Comparison of ENCODE assay signal across 26 cellular contexts in genomic region chr2:65819963-65820362, GRCh38.
DNase-seq lines count a peak whose midpoint lies in the region; ATAC-seq, FAIRE-seq and TF ChIP-seq lines count a peak whose summit lies in the region.
"Had no signal": no experiment of that assay in that cellular context is flagged by ENCODE, and none has a peak within 500 bp of the region (broad histone marks: within the 10 kb centered on the region; RNA-seq: fewer than 3 reads in every experiment).

No MANE protein-coding gene starts in this region.

- intact Hi-C loops in HepG2 (cut with micrococcal nuclease; ENCODE audit: unreplicated experiment) (no loop called here), right lobe of liver (cut with DNase I) (no loop called here), K562 (cut with micrococcal nuclease) (no loop called here)

- H3K4me1 Mint-ChIP-seq in endodermal cell, result no peaks in the 10 kb centered on the region
- H3K4me1 Mint-ChIP-seq: CD14-positive monocyte; CD4-positive, alpha-beta memory T cell; CD4-positive, CD25-positive, alpha-beta regulatory T cell had no signal

- H3K27me3 Mint-ChIP-seq in endodermal cell (ENCODE audit: insufficient read depth), result no peaks in the 10 kb centered on the region
- H3K27me3 Mint-ChIP-seq: CD4-positive, alpha-beta memory T cell; CD4-positive, CD25-positive, alpha-beta regulatory T cell had no signal

- no peaks in the 10 kb centered on the region for H3K36me3 Mint-ChIP-seq in endodermal cell (ENCODE audit: low read depth)
- H3K36me3 Mint-ChIP-seq: CD14-positive monocyte; CD4-positive, alpha-beta memory T cell; CD4-positive, CD25-positive, alpha-beta regulatory T cell had no signal

- H4K20me1 ChIP-seq in HepG2 (ENCODE audit: insufficient read depth, low read length), result no peaks in the 10 kb centered on the region
- H4K20me1 ChIP-seq in K562 (replicated peaks; ENCODE audit: control insufficient read depth, insufficient read depth, low read length), result no peaks in the 10 kb centered on the region
- H4K20me1 ChIP-seq: BLaER1 had no signal

- DNase-seq in HepG2 (ENCODE audit: low spot score) (no peak), right lobe of liver (no peak), K562 (ENCODE audit: extremely low read depth in 1 of 4, low spot score in 3 of 4) (no peak), endodermal cell (no peak), left kidney (ENCODE audit: low read depth, low spot score) (peak; percentile 14)
- DNase-seq: ACHN; BE2C; C1 segment of cervical spinal cord; Caco-2; Calu3; CD4-positive, alpha-beta memory T cell; CD4-positive, CD25-positive, alpha-beta regulatory T cell; DMS79; DND-41; GDM1 had no signal

- BruUV-seq in HepG2 (replicated peaks; lab: Mats Ljungman, UMichigan), result no TSS peak
- no TSS peak for BruUV-seq in K562 (replicated peaks; lab: Mats Ljungman, UMichigan)

- H3K79me2 ChIP-seq in HepG2 (ENCODE audit: insufficient read depth, low read length) (no peaks in the 10 kb centered on the region), K562 (ENCODE audit: control insufficient read depth, insufficient read depth, low read length) (peaks cover 16% of the 10 kb centered on the region)

- FAIRE-seq in HepG2 (lab: Jason Lieb, UNC), result no peak
- FAIRE-seq in K562 (lab: Jason Lieb, UNC), result no peak
- FAIRE-seq: A204.1, D721Med, GM12878, GM12892, GM19239 had no signal

- no peak for TF ChIP-seq CTCF in HepG2 (CRISPR knock-in tag; IDR thresholded peaks at IDR 0.05)
- no peak for TF ChIP-seq CTCF in right lobe of liver (IDR thresholded peaks at IDR 0.05)
- TF ChIP-seq CTCF in K562 (IDR thresholded peaks at IDR 0.05 in 2 of 3, conservative IDR thresholded peaks at IDR 0.05 in 1 of 3; ENCODE audit: insufficient read depth in 2 of 3, low read depth in 1 of 3, low read length in 3 of 3), result no peak
- TF ChIP-seq CTCF in endodermal cell (conservative IDR thresholded peaks at IDR 0.05), result no peak

- no peaks in the 10 kb centered on the region for H3K9me3 ChIP-seq in HepG2 (ENCODE audit: low read length)
- H3K9me3 ChIP-seq in right lobe of liver, result no peaks in the 10 kb centered on the region
- H3K9me3 ChIP-seq in K562 (replicated peaks; ENCODE audit: control insufficient read depth, insufficient read depth, low read depth, low read length), result peaks cover 9% of the 10 kb centered on the region
- peaks cover 51% of the 10 kb centered on the region for H3K9me3 ChIP-seq in endodermal cell (ENCODE audit: control insufficient read depth, low read length)
- H3K9me3 ChIP-seq: BE2C, BLaER1, Caco-2 had no signal

- 0% methylated on average over 1 of the region's 1 CpG for WGBS in HepG2 (ENCODE audit: low lambda C conversion rate)
- WGBS in right lobe of liver (ENCODE audit: insufficient coverage, low coverage, low lambda C conversion rate, missing lambda C conversion rate), result 50% methylated on average over 1 of the region's 1 CpG
- 23% methylated on average over 1 of the region's 1 CpG for WGBS in K562 (ENCODE audit: insufficient coverage, low coverage, missing lambda C conversion rate)
- WGBS in endodermal cell (ENCODE audit: insufficient coverage in 1 of 2, insufficient read length in 1 of 2), 2 experiments, result 89 to 93% methylated on average over 1 of the region's 1 CpG

- H3K9ac ChIP-seq in HepG2 (ENCODE audit: insufficient read depth, low read depth, low read length) (no peak overlapping the region), K562 (ENCODE audit: insufficient read depth in 1 of 2, low read depth in 2 of 2, low read length in 2 of 2) (peak overlapping the region in 1 of 2 experiments; percentile 48; a peak in 2 of 4 replicates), endodermal cell (ENCODE audit: extremely low read depth, low read length, poor library complexity, severe bottlenecking) (no peak overlapping the region)
- H3K9ac ChIP-seq: BLaER1 had no signal

- H3K27me3 ChIP-seq in HepG2 (ENCODE audit: control insufficient read depth in 1 of 2, insufficient read depth in 2 of 2, low read length in 2 of 2) (no peaks in the 10 kb centered on the region), right lobe of liver (no peaks in the 10 kb centered on the region), K562 (ENCODE audit: control insufficient read depth in 2 of 2, insufficient read depth in 2 of 2, low read length in 2 of 2) (no peaks in the 10 kb centered on the region), endodermal cell (ENCODE audit: control insufficient read depth, insufficient read depth, low read length, poor library complexity, severe bottlenecking) (no peaks in the 10 kb centered on the region)
- H3K27me3 ChIP-seq: BE2C, BLaER1 had no signal

- no peak overlapping the region for H3K4me2 ChIP-seq in HepG2 (ENCODE audit: low read depth, low read length)
- H3K4me2 ChIP-seq in K562 (ENCODE audit: insufficient read depth, low read length), result peak overlapping the region; percentile 81
- H3K4me2 ChIP-seq: BLaER1 had no signal

- no peak for TF ChIP-seq POLR2A in HepG2 (IDR thresholded peaks at IDR 0.05; ENCODE audit: insufficient read depth in 1 of 2, low read depth in 2 of 2, low read length in 2 of 2)
- no peak for TF ChIP-seq POLR2A in right lobe of liver (IDR thresholded peaks at IDR 0.05)
- TF ChIP-seq POLR2A in K562 (conservative IDR thresholded peaks at IDR 0.05), result no peak

- H3K4me3 ChIP-seq in HepG2 (replicated peaks in 1 of 3; ENCODE audit: insufficient read depth in 1 of 3, low read depth in 2 of 3, low read length in 3 of 3) (no peak overlapping the region), right lobe of liver (no peak overlapping the region), K562 (no peak overlapping the region), endodermal cell (ENCODE audit: low read length) (peak overlapping the region; percentile 35)
- H3K4me3 ChIP-seq: BLaER1, GM12878 had no signal

- H3K9me3 Mint-ChIP-seq in endodermal cell, result peaks cover 24% of the 10 kb centered on the region

- TF ChIP-seq RAD21 in HepG2 (CRISPR knock-in tag; IDR thresholded peaks at IDR 0.05) (no peak), K562 (CRISPR knock-in tag; conservative IDR thresholded peaks at IDR 0.05 in 1 of 2, IDR thresholded peaks at IDR 0.05 in 1 of 2) (no peak)

- no peak overlapping the region for H3K27ac Mint-ChIP-seq in endodermal cell
- H3K27ac Mint-ChIP-seq: CD14-positive monocyte; CD4-positive, alpha-beta memory T cell; CD4-positive, CD25-positive, alpha-beta regulatory T cell had no signal

- ATAC-seq in HepG2, result no peak
- no peak for ATAC-seq in right lobe of liver
- ATAC-seq in K562, result no peak; the same call in 2 of the 3 replicates
- ATAC-seq in HG03039 (IDR thresholded peaks at IDR 0.05; ENCODE audit: unreplicated experiment), result no peak
- ATAC-seq in esophagus mucosa, result no peak
- no peak for ATAC-seq in GM18502 (IDR thresholded peaks at IDR 0.05; ENCODE audit: poor library complexity, unreplicated experiment)
- ATAC-seq: GM12878 had no signal

- CTCF ChIA-PET in HepG2 (lab: Yijun Ruan, JAX; ENCODE audit: low intra/inter-chr PET ratio, low total read pairs) (no interaction called here), K562 (lab: Yijun Ruan, JAX; ENCODE audit: low intra/inter-chr PET ratio) (no interaction called here)

- no peak for TF ChIP-seq EP300 in HepG2 (IDR thresholded peaks at IDR 0.05; ENCODE audit: low read depth in 2 of 2, low read length in 2 of 2)
- TF ChIP-seq EP300 in HepG2 (CRISPR knock-in tag; IDR thresholded peaks at IDR 0.05; ENCODE audit: borderline replicate concordance), result no peak
- no peak for TF ChIP-seq EP300 in K562 (IDR thresholded peaks at IDR 0.05; ENCODE audit: low read length)

- no peaks in the 10 kb centered on the region for H3K4me1 ChIP-seq in HepG2 (ENCODE audit: insufficient read depth, low read length)
- no peaks in the 10 kb centered on the region for H3K4me1 ChIP-seq in right lobe of liver
- H3K4me1 ChIP-seq in K562 (replicated peaks in 1 of 2; ENCODE audit: control insufficient read depth in 2 of 2, insufficient read depth in 2 of 2, low read length in 2 of 2), result peaks cover 9 to 46% of the 10 kb centered on the region in 2 experiments
- no peaks in the 10 kb centered on the region for H3K4me1 ChIP-seq in endodermal cell (ENCODE audit: control insufficient read depth, insufficient read depth, low read length)
- H3K4me1 ChIP-seq: BE2C, BLaER1, Caco-2 had no signal

- in situ Hi-C loops in HepG2 (cut with HindIII; ENCODE audit: extremely low pct_ligation_motif_present, low pct_unique_long_range_greater_than_20kb) (no loop called here), K562 (cut with MboI) (no loop called here)

- H3K36me3 ChIP-seq in HepG2 (replicated peaks in 1 of 2; ENCODE audit: control insufficient read depth in 1 of 2, insufficient read depth in 2 of 2, low read length in 2 of 2) (no peaks in the 10 kb centered on the region), right lobe of liver (no peaks in the 10 kb centered on the region), K562 (ENCODE audit: control insufficient read depth, insufficient read depth, low read length) (no peaks in the 10 kb centered on the region), endodermal cell (ENCODE audit: control insufficient read depth, insufficient read depth, low read length) (no peaks in the 10 kb centered on the region)
- H3K36me3 ChIP-seq: BE2C, BLaER1 had no signal

- no peak overlapping the region for H3K27ac ChIP-seq in HepG2 (ENCODE audit: extremely low read length, insufficient read depth, low read length)
- no peak overlapping the region for H3K27ac ChIP-seq in right lobe of liver
- peak overlapping the region; percentile 84 for H3K27ac ChIP-seq in K562 (ENCODE audit: extremely low read depth, low read depth, low read length)
- no peak overlapping the region for H3K27ac ChIP-seq in endodermal cell (ENCODE audit: low read depth, low read length)
- H3K27ac ChIP-seq: 22Rv1, BLaER1 had no signal

- POLR2A ChIA-PET in HepG2 (lab: Yijun Ruan, JAX), result no interaction called here
- POLR2A ChIA-PET in K562 (lab: Yijun Ruan, JAX), result interaction anchor here (0.6 to 2.7 kb wide), 7 partner anchors 9 to 364 kb away, joined by 3 to 8 read pairs (median 4); no protein-coding TSS in a partner anchor

- H2AFZ ChIP-seq in HepG2 (ENCODE audit: low read length) (no peak overlapping the region), K562 (ENCODE audit: low read depth, low read length) (peak overlapping the region; percentile 87)

- no peaks in the 10 kb centered on the region for H3K9me1 ChIP-seq in K562 (ENCODE audit: control insufficient read depth, insufficient read depth, low read length)

- H3K4me3 Mint-ChIP-seq in endodermal cell, result no peak overlapping the region
- H3K4me3 Mint-ChIP-seq: CD14-positive monocyte; CD4-positive, alpha-beta memory T cell; CD4-positive, CD25-positive, alpha-beta regulatory T cell had no signal

TF ChIP-seq in HepG2, 621 proteins besides CTCF, POLR2A, EP300 and RAD21:
- peak; percentile 24; the same call in 1 of the 2 replicates for TF ChIP-seq CEBPB (IDR thresholded peaks at IDR 0.05; ENCODE audit: borderline replicate concordance, low read depth, low read length)
- no peak for TF ChIP-seq RFXANK (CRISPR knock-in tag; IDR thresholded peaks at IDR 0.05)
- TF ChIP-seq KDM3A (CRISPR knock-in tag; IDR thresholded peaks at IDR 0.05; ENCODE audit: low read depth), result no peak

TF ChIP-seq in K562, 482 proteins besides CTCF, POLR2A, EP300 and RAD21 (continues in another document):
- TF ChIP-seq FIP1L1 (IDR thresholded peaks at IDR 0.05; ENCODE audit: low read depth, low read length, poor library complexity, severe bottlenecking), result no peak
- TF ChIP-seq CEBPB (tag; IDR thresholded peaks at IDR 0.05), result peak; percentile 85
- no peak for TF ChIP-seq CEBPG (CRISPR knock-in tag; IDR thresholded peaks at IDR 0.05)
- TF ChIP-seq CEBPG (tag; conservative IDR thresholded peaks at IDR 0.05 in 1 of 2, IDR thresholded peaks at IDR 0.05 in 1 of 2), result peak in 1 of 2 experiments; percentile 51; a peak in 2 of 4 replicates

Comparison
In these comparisons a context has a peak if more than half of its experiments do, and no peak if none do; other contexts are left out.
1. Of the 241 proteins assayed by ChIP-seq in both HepG2 and K562: peak only in HepG2: none; only in K562: EHMT2 and NFRKB; in both: CEBPB; in neither: 237; mixed calls (peak in some experiments, not most) for 1.